Comparison of ENCODE assay signal across 10 cellular contexts in genomic region chr10:131943021-131943814, GRCh38. TPM values are rescaled to one million over a fixed set of nuclear protein-coding genes. Genes with fewer than 3 reads are reported as not detected.
DNase-seq lines count a peak whose midpoint lies in the region; ATAC-seq, FAIRE-seq and TF ChIP-seq lines count a peak whose summit lies in the region.
"Had no signal": no experiment of that assay in that cellular context is flagged by ENCODE, and none has a peak within 500 bp of the region (broad histone marks: within the 10 kb centered on the region; RNA-seq: fewer than 3 reads in every experiment).

No MANE protein-coding gene starts in this region.

- no peak for FAIRE-seq in GM19239 (lab: Jason Lieb, UNC)

- H3K27me3 ChIP-seq in neural cell (ENCODE audit: insufficient read depth, low read depth, low read length): no peaks in the 10 kb centered on the region
- no peaks in the 10 kb centered on the region for H3K27me3 ChIP-seq in vagina

- TF ChIP-seq CTCF in neural cell (IDR thresholded peaks at IDR 0.05; ENCODE audit: poor library complexity, severe bottlenecking): peak; percentile 12
- TF ChIP-seq CTCF in vagina (IDR thresholded peaks at IDR 0.05): no peak

- H3K79me2 ChIP-seq in neural cell (replicated peaks; ENCODE audit: insufficient read depth, low read length): no peaks in the 10 kb centered on the region

- no peak for TF ChIP-seq RAD21 in neural cell (conservative IDR thresholded peaks at IDR 0.05)

- H3K9ac ChIP-seq in neural cell (ENCODE audit: low read length): no peak overlapping the region

- H3K4me3 ChIP-seq in neural cell (ENCODE audit: low read length): no peak overlapping the region
- no peak overlapping the region for H3K4me3 ChIP-seq in vagina
- H3K4me3 ChIP-seq: lung had no signal

- H3K4me2 ChIP-seq in neural cell (ENCODE audit: low read length): no peak overlapping the region

- TF ChIP-seq EP300 in neural cell (conservative IDR thresholded peaks at IDR 0.05; ENCODE audit: poor library complexity, severe bottlenecking): no peak

- ATAC-seq in esophagus mucosa: peak; percentile 51
- no peak for ATAC-seq in HG02840 (IDR thresholded peaks at IDR 0.05; ENCODE audit: low FRiP score, unreplicated experiment)

- no peak overlapping the region for H2AFZ ChIP-seq in neural cell (ENCODE audit: low read depth, low read length)

- H4K20me1 ChIP-seq in neural cell (ENCODE audit: insufficient read depth): no peaks in the 10 kb centered on the region

- no peaks in the 10 kb centered on the region for H3K9me2 ChIP-seq in neural cell (ENCODE audit: insufficient read depth, low read length)

- H3K36me3 ChIP-seq in neural cell (ENCODE audit: insufficient read depth, low read length): peaks cover 19% of the 10 kb centered on the region
- H3K36me3 ChIP-seq in vagina: peaks cover 0 to 36% of the 10 kb centered on the region in 2 donors

- H3K4me1 ChIP-seq in vagina: peaks cover 15% of the 10 kb centered on the region

- TF ChIP-seq POLR2A in vagina (IDR thresholded peaks at IDR 0.05): no peak

- intact Hi-C loops in vagina (cut with DNase I): no loop called here

- no peak overlapping the region for H3K27ac ChIP-seq in neural cell (ENCODE audit: low read length)
- H3K27ac ChIP-seq in vagina: no peak overlapping the region

- H3F3A ChIP-seq in neural cell (ENCODE audit: insufficient read depth, low read length, poor library complexity, severe bottlenecking): no peaks in the 10 kb centered on the region

- peak; percentile 11 for DNase-seq in Daoy (ENCODE audit: low read depth)
- DNase-seq in NCI-H460 (ENCODE audit: extremely low read depth, low read depth): peak; percentile 29
- no peak for DNase-seq in vagina (ENCODE audit: extremely low spot score in 2 of 2)
- DNase-seq in GM19239 (ENCODE audit: insufficient read length, low spot score): no peak
- no peak for DNase-seq in activated CD4-positive, CD25-positive, alpha-beta regulatory T cell treated with anti-CD3 and anti-CD28 coated beads, Interleukin-2, amount 50 U/mL, for 72 hours
- DNase-seq: activated CD8-positive, alpha-beta memory T cell treated with anti-CD3 and anti-CD28 coated beads for 24 hours had no signal

- H3K9me3 ChIP-seq in neural cell (ENCODE audit: low read length) (no peaks in the 10 kb centered on the region), vagina (no peaks in the 10 kb centered on the region)

TF ChIP-seq in neural cell, 6 proteins besides CTCF, POLR2A, EP300 and RAD21:
- no peak for TF ChIP-seq REST (IDR thresholded peaks at IDR 0.05; ENCODE audit: borderline replicate concordance)
- TF ChIP-seq POLR2AphosphoS5 (IDR thresholded peaks at IDR 0.05): no peak
- no peak for TF ChIP-seq TAF1 (IDR thresholded peaks at IDR 0.05; ENCODE audit: low read depth)
- no peak for TF ChIP-seq EZH2 (IDR thresholded peaks at IDR 0.05; ENCODE audit: borderline replicate concordance, insufficient read depth, low read length, poor library complexity, severe bottlenecking)
- no peak for TF ChIP-seq MXI1 (conservative IDR thresholded peaks at IDR 0.05; ENCODE audit: poor library complexity, severe bottlenecking)
- TF ChIP-seq SMC3 (conservative IDR thresholded peaks at IDR 0.05; ENCODE audit: poor library complexity): no peak
TF ChIP-seq in neural cell: peak in this region for 0.

RNA-seq across cellular contexts. Expression of gene BNIP3, which starts 38.5 kb away (rescaled TPM):
- 52.9 and 53.5 TPM in 2 replicates for total RNA-seq in Daoy (2014; rRNA removed; shearing (Covaris generic))
- total RNA-seq in NCI-H460 (2014; rRNA removed; shearing (Covaris generic)): 219 and 282 TPM in 2 replicates
- polyA plus RNA-seq in NCI-H460 (2014; cell fraction: nucleus; rRNA removed): 77.9 and 99.4 TPM in 2 replicates
- 30.0 TPM for total RNA-seq in esophagus mucosa
- 77.1 and 95.9 TPM in 2 replicates for polyA plus RNA-seq in neural cell
- polyA minus RNA-seq in neural cell: 32.4 and 35.1 TPM in 2 replicates
- total RNA-seq in vagina: 40.8 TPM

RNA-seq across cellular contexts. Expression of gene PPP2R2D, which starts 42.4 kb away (rescaled TPM):
- total RNA-seq in Daoy (2014; rRNA removed; shearing (Covaris generic)): 15.8 and 22.3 TPM in 2 replicates
- 38.4 and 40.3 TPM in 2 replicates for total RNA-seq in NCI-H460 (2014; rRNA removed; shearing (Covaris generic))
- 19.9 and 22.7 TPM in 2 replicates for polyA plus RNA-seq in NCI-H460 (2014; cell fraction: nucleus; rRNA removed)
- total RNA-seq in esophagus mucosa: 14.1 TPM
- polyA plus RNA-seq in neural cell: 64.5 and 71.7 TPM in 2 replicates
- polyA minus RNA-seq in neural cell: 80.8 and 86.6 TPM in 2 replicates
- 49.4 TPM for total RNA-seq in vagina

Comparison
In these comparisons a context has a peak if more than half of its experiments do, and no peak if none do; other contexts are left out.
1. DNase-seq: peak in Daoy (single experiment) and NCI-H460 (single experiment); none in vagina (0 of 2), GM19239 (single experiment) and activated CD4-positive, CD25-positive, alpha-beta regulatory T cell treated with anti-CD3 and anti-CD28 coated beads, Interleukin-2, amount 50 U/mL, for 72 hours (single experiment).